Comparison of ENCODE assay signal across 19 cellular contexts in the genomic region with DNA sequence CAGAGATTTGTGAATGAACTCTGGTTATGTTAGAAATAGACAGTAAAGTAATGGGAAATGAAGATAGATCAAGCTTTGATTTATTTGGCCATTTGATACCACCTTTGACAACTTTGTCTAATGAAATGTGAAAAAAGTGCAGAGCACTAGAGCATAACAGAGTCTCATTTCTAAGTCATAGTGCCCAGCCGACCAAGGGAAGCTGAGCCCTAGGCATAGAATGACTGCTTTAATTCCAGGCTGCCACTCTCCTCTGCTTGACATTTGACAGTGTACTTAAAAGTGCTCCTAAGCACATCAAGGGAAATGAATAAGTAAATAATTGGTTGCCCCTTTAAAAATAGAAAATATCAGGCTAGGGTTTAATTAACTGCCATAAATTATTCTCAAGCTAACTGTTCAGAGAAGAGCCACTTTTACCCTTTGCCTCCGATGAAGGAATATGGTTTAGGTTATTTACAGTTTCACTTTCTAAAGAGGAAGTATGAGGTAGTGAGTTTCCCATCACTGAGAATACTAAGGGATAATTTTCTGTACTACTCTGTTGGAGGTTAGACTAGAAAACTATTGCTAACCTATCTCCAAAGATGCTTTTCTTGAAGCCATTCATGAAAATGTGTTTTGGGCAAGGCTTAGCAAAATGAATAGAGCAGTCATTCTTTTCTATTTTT.
DNase-seq lines count a peak whose midpoint lies in the region; ATAC-seq lines count a peak whose summit lies in the region.
"Had no signal": no experiment of that assay in that cellular context is flagged by ENCODE, and none has a peak within 500 bp of the region (broad histone marks: within the 10 kb centered on the region; RNA-seq: fewer than 3 reads in every experiment).

No MANE protein-coding gene starts in this region.

- H3K9me3 ChIP-seq in naive thymus-derived CD4-positive, alpha-beta T cell (ENCODE audit: control insufficient read depth in 2 of 3, low read length in 3 of 3): no peaks in the 10 kb centered on the region
- H3K9me3 ChIP-seq: BE2C, testis had no signal

- no peaks in the 10 kb centered on the region for H3K36me3 ChIP-seq in naive thymus-derived CD4-positive, alpha-beta T cell (ENCODE audit: control insufficient read depth in 2 of 3, insufficient read depth in 3 of 3, low read length in 3 of 3)
- H3K36me3 ChIP-seq: BE2C had no signal

- H3K27me3 Mint-ChIP-seq in naive thymus-derived CD4-positive, alpha-beta T cell: peaks cover 0 to 9% (median 0%) of the 10 kb centered on the region in 5 donors

- H3K4me1 Mint-ChIP-seq in naive thymus-derived CD4-positive, alpha-beta T cell: peaks cover 0 to 16% (median 6%) of the 10 kb centered on the region in 7 donors

- no peaks in the 10 kb centered on the region for H3K36me3 Mint-ChIP-seq in naive thymus-derived CD4-positive, alpha-beta T cell
- H3K36me3 Mint-ChIP-seq: mesothelial cell of epicardium had no signal

- intact Hi-C loops in naive thymus-derived CD4-positive, alpha-beta T cell (cut with micrococcal nuclease): no loop called here
- intact Hi-C loops in posterior vena cava (cut with DNase I): no loop called here

- POLR2A ChIA-PET in naive thymus-derived CD4-positive, alpha-beta T cell (lab: Charles Lee): no interaction called here

- no peak overlapping the region for H3K4me3 ChIP-seq in naive thymus-derived CD4-positive, alpha-beta T cell (ENCODE audit: low read length)
- H3K4me3 ChIP-seq: testis had no signal

- H3K27ac ChIP-seq in naive thymus-derived CD4-positive, alpha-beta T cell (ENCODE audit: low read depth, low read length): no peak overlapping the region
- H3K27ac ChIP-seq: testis, VCaP had no signal

- CTCF ChIA-PET in naive thymus-derived CD4-positive, alpha-beta T cell (lab: Charles Lee): no interaction called here

- H3K4me3 Mint-ChIP-seq in naive thymus-derived CD4-positive, alpha-beta T cell: peak overlapping the region in 7 of 10 donors; percentile 36 to 66 (median 39)
- H3K4me3 Mint-ChIP-seq: mesothelial cell of epicardium had no signal

- peak; percentile 24 for DNase-seq in SKM-1 treated with dmso at 0.1 percent for 144 hours (lab: John Stamatoyannopoulos, UW; ENCODE audit: unreplicated experiment)
- DNase-seq in naive thymus-derived CD4-positive, alpha-beta T cell: peak in 1 of 9 donors; percentile 1
- DNase-seq in GOT3 (lab: John Stamatoyannopoulos, UW): no peak
- no peak for DNase-seq in posterior vena cava (ENCODE audit: low spot score)
- DNase-seq: activated effector memory CD4-positive, alpha-beta T cell treated with anti-CD3 and anti-CD28 coated beads, Interleukin-2, amount 50 U/mL, for 16 hours; BE2C; DMS53; NCI-H1436 treated with DMSO at 0.1 percent for 48 hours; NCI-H524; nucleus accumbens; testis had no signal

- peak; percentile 43 for ATAC-seq in GM18502 (IDR thresholded peaks at IDR 0.05; ENCODE audit: poor library complexity, unreplicated experiment)
- ATAC-seq in HG03378 (IDR thresholded peaks at IDR 0.05; ENCODE audit: unreplicated experiment): peak; percentile 53
- peak; percentile 48 for ATAC-seq in naive thymus-derived CD4-positive, alpha-beta T cell
- no peak for ATAC-seq in HG03565 (IDR thresholded peaks at IDR 0.05; ENCODE audit: unreplicated experiment)
- ATAC-seq: esophagus mucosa, Panc1, sciatic nerve had no signal

- H3K4me1 ChIP-seq in naive thymus-derived CD4-positive, alpha-beta T cell (ENCODE audit: control insufficient read depth in 2 of 2, insufficient read depth in 2 of 2, low read length in 2 of 2): no peaks in the 10 kb centered on the region
- H3K4me1 ChIP-seq: BE2C, testis had no signal

- H3K27me3 ChIP-seq in naive thymus-derived CD4-positive, alpha-beta T cell (ENCODE audit: control insufficient read depth in 2 of 2, insufficient read depth in 2 of 2, low read length in 2 of 2): no peaks in the 10 kb centered on the region
- H3K27me3 ChIP-seq: BE2C, testis had no signal

- no peak overlapping the region for H3K27ac Mint-ChIP-seq in naive thymus-derived CD4-positive, alpha-beta T cell
- H3K27ac Mint-ChIP-seq: mesothelial cell of epicardium had no signal

- peaks cover 0 to 5% (median 0%) of the 10 kb centered on the region in 11 donors for H3K9me3 Mint-ChIP-seq in naive thymus-derived CD4-positive, alpha-beta T cell
- H3K9me3 Mint-ChIP-seq: mesothelial cell of epicardium had no signal
